8 cellular contexts compared by ENCODE assay signal in genomic region chr9:37037137-37037743, GRCh38. TPM values are rescaled to one million over a fixed set of nuclear protein-coding genes. Genes with fewer than 3 reads are reported as not detected.
DNase-seq lines count a peak whose midpoint lies in the region; ATAC-seq and TF ChIP-seq lines count a peak whose summit lies in the region.

No MANE protein-coding gene starts in this region.

- TF ChIP-seq CTCF in thoracic aorta (IDR thresholded peaks at IDR 0.05), result no peak

- peak overlapping the region; percentile 81 for H3K4me3 ChIP-seq in adipocyte (ENCODE audit: low read length)
- peak overlapping the region; percentile 75 for H3K4me3 ChIP-seq in thoracic aorta

- peak; percentile 80 for DNase-seq in ELF-1 (ENCODE audit: low read depth, low spot score)
- no peak for DNase-seq in adipocyte (ENCODE audit: low read depth)
- no peak for DNase-seq in left lobe of liver (ENCODE audit: low spot score)
- no peak for DNase-seq in thoracic aorta (ENCODE audit: low spot score)
- no peak for DNase-seq in posterior cingulate gyrus

- H3K4me1 ChIP-seq in adipocyte (ENCODE audit: control insufficient read depth, insufficient read depth, low read length), result peaks cover 14% of the 10 kb centered on the region
- peaks cover 22 to 44% of the 10 kb centered on the region in 2 donors for H3K4me1 ChIP-seq in thoracic aorta (ENCODE audit: control insufficient read depth in 1 of 2, low read depth in 2 of 2)

- H3K27me3 ChIP-seq in adipocyte (replicated peaks; ENCODE audit: control insufficient read depth, insufficient read depth, low read length) (peaks cover 97% of the 10 kb centered on the region), thoracic aorta (replicated peaks; ENCODE audit: insufficient read depth) (peaks cover 51% of the 10 kb centered on the region)

- H3K9ac ChIP-seq in adipocyte (ENCODE audit: low read length), result peak overlapping the region; percentile 1

- ATAC-seq in HG03097 (IDR thresholded peaks at IDR 0.05; ENCODE audit: low FRiP score, unreplicated experiment) (peak; percentile 1), left lobe of liver (peak; percentile 27), thoracic aorta (ENCODE audit: insufficient number of reproducible peaks, low FRiP score, low read depth) (no peak), HG03196 (IDR thresholded peaks at IDR 0.05; ENCODE audit: unreplicated experiment) (no peak), GM21423 (IDR thresholded peaks at IDR 0.05; ENCODE audit: unreplicated experiment) (no peak)

- intact Hi-C loops in posterior cingulate gyrus (cut with DNase I), result no loop called here

- H3K9me3 ChIP-seq in adipocyte (ENCODE audit: control insufficient read depth, low read length), result no peaks in the 10 kb centered on the region
- H3K9me3 ChIP-seq in thoracic aorta, result no peaks in the 10 kb centered on the region

- H3K36me3 ChIP-seq in adipocyte (ENCODE audit: control insufficient read depth, insufficient read depth, low read length, severe bottlenecking) (no peaks in the 10 kb centered on the region), thoracic aorta (no peaks in the 10 kb centered on the region)

- H3K27ac ChIP-seq in thoracic aorta, result no peak overlapping the region

RNA-seq across cellular contexts. Expression of gene PAX5, which starts 3.2 kb away (rescaled TPM):
- total RNA-seq in left lobe of liver, result 0.05 TPM
- under 1 TPM in 1 of 2 donors, not detected in 1; 0.21 TPM for total RNA-seq in thoracic aorta

Comparison
In these comparisons a context has a peak if more than half of its experiments do, and no peak if none do; other contexts are left out.
1. ATAC-seq: peak in HG03097 (single experiment) and left lobe of liver (single experiment); none in thoracic aorta (single experiment), HG03196 (single experiment) and GM21423 (single experiment).